ENCODE assay signal across 9 cellular contexts in genomic region chr1:29975036-29975694, GRCh38.
DNase-seq lines count a peak whose midpoint lies in the region; ATAC-seq and TF ChIP-seq lines count a peak whose summit lies in the region.
"Had no signal": no experiment of that assay in that cellular context is flagged by ENCODE, and none has a peak within 500 bp of the region (broad histone marks: within the 10 kb centered on the region; RNA-seq: fewer than 3 reads in every experiment).

No MANE protein-coding gene starts in this region.

- no peaks in the 10 kb centered on the region for H3K36me3 ChIP-seq in mammary epithelial cell (ENCODE audit: insufficient read depth, low read length)
- H3K36me3 ChIP-seq: upper lobe of left lung had no signal

- H3K79me2 ChIP-seq in mammary epithelial cell (ENCODE audit: insufficient read depth, low read length), result no peaks in the 10 kb centered on the region

- in situ Hi-C loops in mammary epithelial cell (cut with MboI; ENCODE audit: low sequenced_read_pairs in 2 of 2), result no loop called here

- H3K4me1 ChIP-seq in mammary epithelial cell (ENCODE audit: insufficient read depth, low read length), result peaks cover 9% of the 10 kb centered on the region
- H3K4me1 ChIP-seq: upper lobe of left lung had no signal

- no peak overlapping the region for H2AFZ ChIP-seq in mammary epithelial cell (ENCODE audit: low read depth, low read length)

- dilution Hi-C loops in mammary epithelial cell (cut with HindIII; ENCODE audit: low sequenced_read_pairs), result no loop called here

- H4K20me1 ChIP-seq in mammary epithelial cell (ENCODE audit: insufficient read depth, low read length), result no peaks in the 10 kb centered on the region

- no peak overlapping the region for H3K9ac ChIP-seq in mammary epithelial cell (ENCODE audit: insufficient read depth, low read length)

- 18% methylated on average over 7 of the region's 7 CpGs for WGBS in mammary epithelial cell (ENCODE audit: low coverage, missing lambda C conversion rate)

- ATAC-seq in GM21390 (IDR thresholded peaks at IDR 0.05; ENCODE audit: unreplicated experiment) (no peak), HG03095 (IDR thresholded peaks at IDR 0.05; ENCODE audit: unreplicated experiment) (no peak), GM21360 (IDR thresholded peaks at IDR 0.05; ENCODE audit: unreplicated experiment) (no peak), GM21786 (IDR thresholded peaks at IDR 0.05; ENCODE audit: unreplicated experiment) (no peak)

- DNase-seq in ELR (ENCODE audit: low read depth) (peak; percentile 41), mammary epithelial cell (peak; percentile 32), lung microvascular endothelial cell (ENCODE audit: low read depth in 2 of 2) (peak; percentile 59 to 65)
- peak; percentile 21 for DNase-seq in Jurkat, Clone E6-1 (ENCODE audit: low read depth, low spot score)
- DNase-seq: upper lobe of left lung had no signal

- intact Hi-C loops in mammary epithelial cell (cut with micrococcal nuclease), result loop anchor here (2.0 kb wide), 1 partner anchor 32 kb away; no protein-coding TSS in a partner anchor

- no peak overlapping the region for H3K27ac ChIP-seq in mammary epithelial cell (ENCODE audit: insufficient read depth, low read depth, low read length)
- H3K27ac ChIP-seq: upper lobe of left lung had no signal

- BruUV-seq in mammary epithelial cell (replicated peaks; lab: Mats Ljungman, UMichigan), result no TSS peak

- H3K27me3 ChIP-seq in mammary epithelial cell (ENCODE audit: insufficient read depth, low read length), result no peaks in the 10 kb centered on the region
- H3K27me3 ChIP-seq: upper lobe of left lung had no signal

- H3K9me3 ChIP-seq in mammary epithelial cell (replicated peaks; ENCODE audit: insufficient read depth, low read length), result no peaks in the 10 kb centered on the region

- H3K4me3 ChIP-seq in Jurkat, Clone E6-1 (ENCODE audit: low read length), result no peak overlapping the region
- no peak overlapping the region for H3K4me3 ChIP-seq in mammary epithelial cell (replicated peaks in 1 of 3; ENCODE audit: insufficient read depth in 1 of 3, low read depth in 2 of 3, low read length in 3 of 3)
- H3K4me3 ChIP-seq: upper lobe of left lung had no signal

- H3K4me2 ChIP-seq in mammary epithelial cell (ENCODE audit: insufficient read depth, low read depth, low read length), result no peak overlapping the region

- TF ChIP-seq CTCF in mammary epithelial cell (conservative IDR thresholded peaks at IDR 0.05 in 1 of 2, IDR thresholded peaks at IDR 0.05 in 1 of 2; ENCODE audit: extremely low read depth in 1 of 2, insufficient read depth in 1 of 2, low read depth in 1 of 2, low read length in 2 of 2), result no peak

- CTCF ChIA-PET in mammary epithelial cell (lab: Charles Lee; ENCODE audit: low non-redundant PET), result no interaction called here
